22 cellular contexts compared by ENCODE assay signal in the genomic region with DNA sequence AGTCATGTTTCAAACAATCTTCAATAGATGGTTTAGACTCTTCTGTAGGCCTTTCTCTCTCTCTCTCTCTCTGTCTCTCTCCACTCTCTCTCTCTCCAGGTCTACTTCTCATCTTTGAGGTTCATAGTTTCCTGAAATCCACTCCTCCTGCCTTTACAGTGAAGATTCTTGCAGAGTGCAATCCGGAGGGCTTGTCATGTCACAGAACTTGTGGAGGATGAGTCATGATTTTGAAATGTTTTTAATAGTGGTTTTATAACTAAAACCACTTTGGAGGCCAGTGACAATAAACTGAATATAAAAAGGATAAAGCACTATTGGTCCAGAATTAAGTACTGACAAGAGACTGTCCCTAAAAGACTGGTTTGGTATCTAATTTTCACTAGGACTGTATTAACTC.
DNase-seq lines count a peak whose midpoint lies in the region; ATAC-seq, FAIRE-seq and TF ChIP-seq lines count a peak whose summit lies in the region.
"Had no signal": no experiment of that assay in that cellular context is flagged by ENCODE, and none has a peak within 500 bp of the region (broad histone marks: within the 10 kb centered on the region; RNA-seq: fewer than 3 reads in every experiment).

No MANE protein-coding gene starts in this region.

- DNase-seq in AG09309 (ENCODE audit: low read depth) (peak; percentile 59), HT1080 (ENCODE audit: low read depth) (peak; percentile 44), cardiac fibroblast (ENCODE audit: low read depth in 2 of 2) (peak; percentile 21 to 49), iris pigment epithelial cell (ENCODE audit: low read depth) (peak; percentile 67), type B pancreatic cell (ENCODE audit: extremely low spot score, unreplicated experiment) (no peak), NCI-H1930 (lab: John Stamatoyannopoulos, UW) (no peak), GM19239 (ENCODE audit: insufficient read length, low spot score) (no peak)
- DNase-seq: activated CD4-positive, alpha-beta T cell treated with anti-CD3 and anti-CD28 coated beads, Interleukin-2, amount 50 U/mL, for 48 hours; amniotic stem cell; dorsolateral prefrontal cortex; GOT3; immature natural killer cell; mesendoderm; NCI-H1092; right lobe of liver; SJCRH30; stimulated activated CD4-positive, alpha-beta T cell treated with anti-CD3 and anti-CD28 coated beads, Interleukin-4, amount 100 ng/mL, for 24 hours; upper lobe of left lung had no signal

- no peaks in the 10 kb centered on the region for H3K27me3 Mint-ChIP-seq in type B pancreatic cell

- no peak for TF ChIP-seq CTCF in AG09309 (IDR thresholded peaks at IDR 0.05; ENCODE audit: control insufficient read depth, insufficient read depth, low read depth, low read length, missing control alignments)
- no peak for TF ChIP-seq CTCF in cardiac fibroblast (IDR thresholded peaks at IDR 0.05; ENCODE audit: low read depth, low read length)
- no peak for TF ChIP-seq CTCF in type B pancreatic cell (conservative IDR thresholded peaks at IDR 0.05)

- no peaks in the 10 kb centered on the region for H3K36me3 Mint-ChIP-seq in type B pancreatic cell
- H3K36me3 Mint-ChIP-seq: immature natural killer cell had no signal

- H3K4me3 ChIP-seq in AG09309 (ENCODE audit: control insufficient read depth, low read depth, low read length) (no peak overlapping the region), cardiac fibroblast (replicated peaks in 1 of 2; ENCODE audit: low read depth in 2 of 2, low read length in 2 of 2) (no peak overlapping the region)
- H3K4me3 ChIP-seq: dorsolateral prefrontal cortex, right lobe of liver, SJCRH30, upper lobe of left lung had no signal

- no peaks in the 10 kb centered on the region for H3K4me1 Mint-ChIP-seq in type B pancreatic cell (ENCODE audit: unreplicated experiment)
- H3K4me1 Mint-ChIP-seq: immature natural killer cell had no signal

- H3K4me3 Mint-ChIP-seq in type B pancreatic cell: no peak overlapping the region
- H3K4me3 Mint-ChIP-seq: activated T-helper 1 cell treated with anti-CD3 and anti-CD28 coated beads, Interleukin-12 subunit alpha, Interleukin-12 subunit beta, Interleukin-2, Interleukin-4 antibody, amounts not matched to agents 30 ng/mL and 10 ng/mL and 1 ng/mL, durations not matched to agents 14 hours and 24 hours and 36 hours; immature natural killer cell; neural crest cell had no signal

- H3K27ac Mint-ChIP-seq in type B pancreatic cell: no peak overlapping the region
- H3K27ac Mint-ChIP-seq: activated T-helper 1 cell treated with anti-CD3 and anti-CD28 coated beads, Interleukin-12 subunit alpha, Interleukin-12 subunit beta, Interleukin-2, Interleukin-4 antibody, amounts not matched to agents 30 ng/mL and 10 ng/mL and 1 ng/mL, durations not matched to agents 14 hours and 24 hours and 36 hours; immature natural killer cell had no signal

- no peak for ATAC-seq in GM21576 (IDR thresholded peaks at IDR 0.05; ENCODE audit: unreplicated experiment)
- ATAC-seq: HepG2, right lobe of liver had no signal

- no peak for FAIRE-seq in GM19239 (lab: Jason Lieb, UNC)
- FAIRE-seq: HepG2 had no signal

- no peaks in the 10 kb centered on the region for H3K9me3 Mint-ChIP-seq in type B pancreatic cell
- H3K9me3 Mint-ChIP-seq: activated T-helper 1 cell treated with anti-CD3 and anti-CD28 coated beads, Interleukin-12 subunit alpha, Interleukin-12 subunit beta, Interleukin-2, Interleukin-4 antibody, amounts not matched to agents 30 ng/mL and 10 ng/mL and 1 ng/mL, durations not matched to agents 14 hours and 24 hours and 36 hours had no signal

Comparison
In these comparisons a context has a peak if more than half of its experiments do, and no peak if none do; other contexts are left out.
1. DNase-seq: peak in AG09309 (single experiment), HT1080 (single experiment), cardiac fibroblast (2 of 2) and iris pigment epithelial cell (single experiment); none in type B pancreatic cell (single experiment), NCI-H1930 (0 of 2) and GM19239 (single experiment).